ENCODE assay signal across 11 cellular contexts in genomic region chr5:147554285-147554817, GRCh38. TPM values are rescaled to one million over a fixed set of nuclear protein-coding genes. Genes with fewer than 3 reads are reported as not detected.
DNase-seq lines count a peak whose midpoint lies in the region; ATAC-seq and TF ChIP-seq lines count a peak whose summit lies in the region.
"Had no signal": no experiment of that assay in that cellular context is flagged by ENCODE, and none has a peak within 500 bp of the region (broad histone marks: within the 10 kb centered on the region; RNA-seq: fewer than 3 reads in every experiment).

No MANE protein-coding gene starts in this region.

- no peak for TF ChIP-seq EP300 in ovary (IDR thresholded peaks at IDR 0.05)

- DNase-seq in BJ (ENCODE audit: low read depth): peak; percentile 98
- peak; percentile 48 for DNase-seq in SK-N-DZ (ENCODE audit: low spot score)
- DNase-seq in fibroblast of the aortic adventitia (ENCODE audit: low read depth): peak; percentile 91
- DNase-seq in ovary: no peak
- no peak for DNase-seq in NCI-H524 treated with DMSO at 0.1 percent for 48 hours (lab: John Stamatoyannopoulos, UW)
- DNase-seq in erythroblast (lab: John Stamatoyannopoulos, UW): no peak
- DNase-seq: activated CD4-positive, alpha-beta T cell treated with anti-CD3 and anti-CD28 coated beads, Interleukin-2, amount 50 U/mL, for 1 hour; H7; NCI-H146 had no signal

- POLR2A ChIA-PET in BJ (lab: Charles Lee): interaction anchor here (1.5 kb wide), 1 partner anchor 11 kb away, joined by 3 read pairs; no protein-coding TSS in a partner anchor

- peaks cover 3% of the 10 kb centered on the region for H3K4me1 ChIP-seq in ovary (ENCODE audit: insufficient read depth)

- H3K9me3 ChIP-seq in ovary: no peaks in the 10 kb centered on the region

- peak overlapping the region in 1 of 2 donors; percentile 64 for H3K27ac ChIP-seq in ovary

- H3K27me3 ChIP-seq in BJ (ENCODE audit: control insufficient read depth, insufficient read depth, low read length) (no peaks in the 10 kb centered on the region), ovary (no peaks in the 10 kb centered on the region)

- TF ChIP-seq CTCF in BJ (IDR thresholded peaks at IDR 0.05; ENCODE audit: insufficient read depth, low read depth, low read length) (no peak), fibroblast of the aortic adventitia (IDR thresholded peaks at IDR 0.05; ENCODE audit: insufficient read depth, low read length) (no peak), ovary (IDR thresholded peaks at IDR 0.05) (no peak)

- intact Hi-C loops in ovary (cut with DNase I): no loop called here

- CTCF ChIA-PET in BJ (lab: Yijun Ruan, JAX): interaction anchor here (0.9 to 1.5 kb wide), 13 partner anchors 12 to 331 kb away, joined by 3 to 6 read pairs (median 3); partner anchors contain the start of gene DPYSL3

- TF ChIP-seq POLR2A in ovary (IDR thresholded peaks at IDR 0.05) (no peak), erythroblast (IDR thresholded peaks at IDR 0.05; ENCODE audit: low read length) (no peak)

- ATAC-seq in HG02623 (IDR thresholded peaks at IDR 0.05; ENCODE audit: unreplicated experiment): no peak
- no peak for ATAC-seq in HG03565 (IDR thresholded peaks at IDR 0.05; ENCODE audit: unreplicated experiment)

- H3K4me3 ChIP-seq in BJ (ENCODE audit: low read depth, low read length): no peak overlapping the region
- H3K4me3 ChIP-seq in fibroblast of the aortic adventitia (ENCODE audit: low read depth, low read length): peak overlapping the region; percentile 31
- peak overlapping the region; percentile 25 for H3K4me3 ChIP-seq in ovary

- no peaks in the 10 kb centered on the region for H3K36me3 ChIP-seq in BJ (ENCODE audit: control insufficient read depth, insufficient read depth, low read length)
- no peaks in the 10 kb centered on the region for H3K36me3 ChIP-seq in ovary

- 3 to 6% (median 4%) methylated on average over 7 of the region's 7 CpGs for WGBS in ovary, 3 donors

RNA-seq across cellular contexts. Expression of gene DPYSL3, which starts 44.5 kb away (rescaled TPM):
- polyA plus RNA-seq in BJ (2011; rRNA removed) (48.3 and 49.6 TPM in 2 replicates), ovary (100 to 1,000 TPM; 159 to 606 TPM)
- 33.4 and 42.2 TPM in 2 replicates for polyA minus RNA-seq in BJ (2011; rRNA and poly(A)+ RNA removed)
- 18.9 and 19.3 TPM in 2 replicates for polyA plus RNA-seq in SK-N-DZ (2014; cell fraction: cytosol; rRNA removed)
- 15.7 and 21.6 TPM in 2 replicates for polyA plus RNA-seq in SK-N-DZ (2014; cell fraction: nucleus; rRNA removed)
- total RNA-seq in fibroblast of the aortic adventitia (ENCODE audit: low replicate concordance) (89.6 and 157 TPM in 2 replicates), ovary (100 to 1,000 TPM in 5 of 7 donors, 10 to 100 TPM in 2; 77.9 to 219 (median 155) TPM)

Comparison
In these comparisons a context has a peak if more than half of its experiments do, and no peak if none do; other contexts are left out.
1. DNase-seq: peak in BJ (single experiment), SK-N-DZ (single experiment) and fibroblast of the aortic adventitia (single experiment); none in ovary (0 of 5), NCI-H524 treated with DMSO at 0.1 percent for 48 hours (single experiment) and erythroblast (0 of 2).